6 cellular contexts compared by ENCODE assay signal in the genomic region with DNA sequence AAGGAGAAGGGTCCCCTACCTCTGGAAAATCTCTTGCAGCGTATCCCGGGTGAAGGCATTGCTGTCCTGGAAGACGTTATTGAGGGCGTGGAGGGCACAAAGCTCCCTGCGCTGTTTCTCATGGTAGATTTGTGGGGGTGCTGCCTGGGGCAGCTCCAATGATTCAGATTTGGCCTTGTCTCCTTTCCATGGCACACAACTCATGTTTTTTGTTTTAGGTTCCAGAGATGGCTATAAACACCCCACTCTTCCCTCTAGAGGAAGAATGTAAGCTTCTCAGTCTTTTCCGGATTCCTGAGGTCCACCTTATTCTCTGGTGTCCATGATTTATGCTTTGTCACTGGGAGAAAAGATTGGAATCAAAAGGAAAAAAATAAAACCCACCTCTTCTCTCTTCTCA. TPM values are rescaled to one million over a fixed set of nuclear protein-coding genes. Genes with fewer than 3 reads are reported as not detected.
DNase-seq lines count a peak whose midpoint lies in the region; ATAC-seq and TF ChIP-seq lines count a peak whose summit lies in the region.

No MANE protein-coding gene starts in this region.

- intact Hi-C loops in Caco-2 (cut with micrococcal nuclease; ENCODE audit: unreplicated experiment) = no loop called here

- H3K4me1 Mint-ChIP-seq in Caco-2 (ENCODE audit: low read depth, unreplicated experiment) = peaks cover 21% of the 10 kb centered on the region
- peaks cover 39% of the 10 kb centered on the region for H3K4me1 Mint-ChIP-seq in T-helper 17 cell

- H3K27me3 Mint-ChIP-seq in Caco-2 (ENCODE audit: insufficient read depth, unreplicated experiment) (no peaks in the 10 kb centered on the region), T-helper 17 cell (no peaks in the 10 kb centered on the region)

- BruUV-seq in Caco-2 (replicated peaks; lab: Mats Ljungman, UMichigan) = TSS peak; percentile 70

- CTCF ChIA-PET in Caco-2 (lab: Charles Lee) = interaction anchor here (1.9 kb wide), 1 partner anchor 18 kb away, joined by 8 read pairs; the partner anchor contains the start of gene TOMM22

- no peaks in the 10 kb centered on the region for H3K9me3 Mint-ChIP-seq in Caco-2 (ENCODE audit: unreplicated experiment)

- peaks cover 2% of the 10 kb centered on the region; the same call in 1 of the 2 replicates for H3K36me3 ChIP-seq in Caco-2 (ENCODE audit: control insufficient read depth, insufficient read depth, low read length)

- H3K36me3 Mint-ChIP-seq in Caco-2 (ENCODE audit: insufficient read depth, unreplicated experiment) = peaks cover 59% of the 10 kb centered on the region
- H3K36me3 Mint-ChIP-seq in T-helper 17 cell (ENCODE audit: low read depth) = peaks cover 5% of the 10 kb centered on the region

- DNase-seq in Caco-2 (no peak), T-helper 17 cell (no peak), kidney glomerular epithelial cell (lab: John Stamatoyannopoulos, UW) (peak; percentile 20)

- POLR2A ChIA-PET in Caco-2 (lab: Charles Lee) = interaction anchor here (0.5 to 1.0 kb wide), 3 partner anchors 18 to 163 kb away, joined by 3 to 9 read pairs (median 4); partner anchors contain the start of gene TOMM22

- peak overlapping the region; percentile 88 for H3K4me3 ChIP-seq in Caco-2 (ENCODE audit: low read depth, low read length)

- H3K4me3 Mint-ChIP-seq in Caco-2 (ENCODE audit: unreplicated experiment) (peak overlapping the region; percentile 87), T-helper 17 cell (peak overlapping the region; percentile 93)

- H3K27me3 ChIP-seq in Caco-2 (replicated peaks; ENCODE audit: control insufficient read depth, insufficient read depth, low read length) = no peaks in the 10 kb centered on the region

- ATAC-seq in T-helper 17 cell = no peak
- no peak for ATAC-seq in HG02885 (IDR thresholded peaks at IDR 0.05; ENCODE audit: poor library complexity, unreplicated experiment)
- ATAC-seq in HG03469 (IDR thresholded peaks at IDR 0.05; ENCODE audit: unreplicated experiment) = no peak
- no peak for ATAC-seq in HG02798 (IDR thresholded peaks at IDR 0.05; ENCODE audit: poor library complexity, unreplicated experiment)

- peaks cover 43% of the 10 kb centered on the region for H3K4me1 ChIP-seq in Caco-2

- H3K9me3 ChIP-seq in Caco-2 = no peaks in the 10 kb centered on the region
- H3K9me3 ChIP-seq in T-helper 17 cell (ENCODE audit: control insufficient read depth, low read length, poor library complexity, severe bottlenecking) = no peaks in the 10 kb centered on the region

- TF ChIP-seq CTCF in Caco-2 (IDR thresholded peaks at IDR 0.05; ENCODE audit: insufficient read depth in 1 of 2, low read depth in 1 of 2, low read length in 1 of 2, severe bottlenecking in 1 of 2, unreplicated experiment in 1 of 2) = no peak

- H3K27ac Mint-ChIP-seq in Caco-2 (ENCODE audit: unreplicated experiment) = peak overlapping the region; percentile 95
- H3K27ac Mint-ChIP-seq in T-helper 17 cell = peak overlapping the region; percentile 95

RNA-seq across cellular contexts. Expression of gene JOSD1, which starts 1.0 kb away (rescaled TPM):
- total RNA-seq in Caco-2 (2022) (50.3 and 55.3 TPM in 2 replicates), T-helper 17 cell (100 to 1,000 TPM; 132 to 157 TPM)

RNA-seq across cellular contexts. Expression of gene GTPBP1, which starts 6.0 kb away (rescaled TPM):
- total RNA-seq in Caco-2 (2022) (47.2 and 48.0 TPM in 2 replicates), T-helper 17 cell (100 to 1,000 TPM; 220 to 235 TPM)

RNA-seq across cellular contexts. Expression of gene TOMM22, which starts 18.0 kb away (rescaled TPM):
- 113 and 114 TPM in 2 replicates for total RNA-seq in Caco-2 (2022)
- 10 to 100 TPM; 56.3 to 63.5 TPM for total RNA-seq in T-helper 17 cell

RNA-seq across cellular contexts. Expression of gene CBY1, which starts 43.3 kb away (rescaled TPM):
- total RNA-seq in Caco-2 (2022) (22.8 and 28.3 TPM in 2 replicates), T-helper 17 cell (10 to 100 TPM; 11.9 to 12.3 TPM)

RNA-seq across cellular contexts. Expression of gene FAM227A, which starts 43.6 kb away (rescaled TPM):
- total RNA-seq in Caco-2 (2022) (0.73 and 2.2 TPM in 2 replicates), T-helper 17 cell (under 1 TPM; 0.77 to 0.91 TPM)
